Comparison of ENCODE assay signal across 8 cellular contexts in genomic region chr3:136753112-136753939, GRCh38. TPM values are rescaled to one million over a fixed set of nuclear protein-coding genes. Genes with fewer than 3 reads are reported as not detected.
DNase-seq lines count a peak whose midpoint lies in the region; ATAC-seq and TF ChIP-seq lines count a peak whose summit lies in the region.

No MANE protein-coding gene starts in this region.

- no peak for DNase-seq in GM13977 (ENCODE audit: low spot score)
- peak; percentile 13 to 14 for DNase-seq in fibroblast of lung (ENCODE audit: low read depth in 2 of 2)
- DNase-seq in ovary = no peak
- DNase-seq in NCI-H446 treated with DMSO at 0.1 percent for 48 hours (lab: John Stamatoyannopoulos, UW) = no peak
- no peak for DNase-seq in C1 segment of cervical spinal cord (lab: John Stamatoyannopoulos, UW)
- DNase-seq in GM19238 (ENCODE audit: insufficient read length, low spot score) = no peak

- ATAC-seq in SK-N-SH treated with all-trans-retinoic acid at 6 μM for 48 hours = peak; percentile 52

- peak overlapping the region; percentile 86 for H3K9ac ChIP-seq in fibroblast of lung (ENCODE audit: insufficient read depth, low read length)

- WGBS in ovary, 3 donors = 36 to 52% (median 42%) methylated on average over 13 of the region's 13 CpGs

- H3K27me3 ChIP-seq in ACC112 (ENCODE audit: insufficient read depth, low read length) (no peaks in the 10 kb centered on the region), fibroblast of lung (ENCODE audit: control insufficient read depth, insufficient read depth, low read length) (no peaks in the 10 kb centered on the region), ovary (no peaks in the 10 kb centered on the region)

- TF ChIP-seq CTCF in GM13977 (IDR thresholded peaks at IDR 0.05; ENCODE audit: extremely low read depth, insufficient read depth, missing control alignments) (peak; percentile 37), fibroblast of lung (conservative IDR thresholded peaks at IDR 0.05 in 1 of 2, IDR thresholded peaks at IDR 0.05 in 1 of 2; ENCODE audit: low read depth in 1 of 2, low read length in 2 of 2) (no peak), ovary (IDR thresholded peaks at IDR 0.05) (no peak)

- H3K4me2 ChIP-seq in fibroblast of lung (ENCODE audit: extremely low read depth, insufficient read depth, low read length) = peak overlapping the region; percentile 96

- TF ChIP-seq POLR2A in ovary (IDR thresholded peaks at IDR 0.05) = no peak

- H2AFZ ChIP-seq in ACC112 (ENCODE audit: low read length, unreplicated experiment) (peak overlapping the region; percentile 87), fibroblast of lung (ENCODE audit: low read length) (peak overlapping the region; percentile 94)

- H3K4me3 ChIP-seq in ACC112 (ENCODE audit: low read depth, low read length) (peak overlapping the region; percentile 77), fibroblast of lung (replicated peaks in 1 of 4; ENCODE audit: control extremely low read depth in 1 of 4, insufficient read depth in 1 of 4, low read depth in 3 of 4, low read length in 4 of 4) (peak overlapping the region; percentile 59 to 84 (median 72)), ovary (peak overlapping the region; percentile 49)

- H3K4me1 ChIP-seq in ACC112 (ENCODE audit: control insufficient read depth, insufficient read depth, low read length, unreplicated experiment) (peaks cover 24% of the 10 kb centered on the region), fibroblast of lung (ENCODE audit: control insufficient read depth, extremely low read depth, insufficient read depth, low read length) (peaks cover 10% of the 10 kb centered on the region), ovary (ENCODE audit: insufficient read depth) (peaks cover 4% of the 10 kb centered on the region)

- peaks cover 30% of the 10 kb centered on the region for H3K79me2 ChIP-seq in ACC112 (ENCODE audit: control insufficient read depth, insufficient read depth, low read length, unreplicated experiment)
- peaks cover 23% of the 10 kb centered on the region for H3K79me2 ChIP-seq in fibroblast of lung (ENCODE audit: control insufficient read depth, insufficient read depth, low read length)

- intact Hi-C loops in ovary (cut with DNase I) = loop anchor here in 3 of 4 donors (2.0 to 5.0 kb wide), 4 partner anchors 109 to 676 kb away; partner anchors contain the start of genes NCK1 (in 1 of the 3) and PCCB (in 1 of the 3)

- in situ Hi-C loops in GM13977 (cut with MboI; ENCODE audit: low pct_unique_long_range_greater_than_20kb, low sequenced_read_pairs, unreplicated experiment) = loop anchor here (10.0 kb wide), 1 partner anchor 679 kb away; no protein-coding TSS in a partner anchor

- H3K36me3 ChIP-seq in ACC112 (ENCODE audit: insufficient read depth, low read length) = no peaks in the 10 kb centered on the region
- no peaks in the 10 kb centered on the region for H3K36me3 ChIP-seq in fibroblast of lung (ENCODE audit: control insufficient read depth, insufficient read depth, low read length)
- H3K36me3 ChIP-seq in ovary = no peaks in the 10 kb centered on the region

- TF ChIP-seq EP300 in ovary (IDR thresholded peaks at IDR 0.05) = no peak

- H3K9me3 ChIP-seq in fibroblast of lung (ENCODE audit: control insufficient read depth, insufficient read depth, low read depth, low read length) (no peaks in the 10 kb centered on the region), ovary (no peaks in the 10 kb centered on the region)

- H4K20me1 ChIP-seq in fibroblast of lung (ENCODE audit: control insufficient read depth, extremely low read depth, insufficient read depth, low read length) = no peaks in the 10 kb centered on the region

- H3K27ac ChIP-seq in ACC112 (ENCODE audit: low read depth, low read length) (peak overlapping the region; percentile 95), fibroblast of lung (ENCODE audit: insufficient read depth, low read length) (peak overlapping the region; percentile 94), ovary (peak overlapping the region; percentile 90 to 100)

TF ChIP-seq in SK-N-SH treated with all-trans-retinoic acid at 6 μM for 48 hours, 23 proteins besides CTCF, POLR2A, EP300 and RAD21:
- TF ChIP-seq ARNTL (CRISPR knock-in tag; IDR thresholded peaks at IDR 0.05; ENCODE audit: borderline replicate concordance, low read depth) = no peak
- TF ChIP-seq ISL1 (CRISPR knock-in tag; IDR thresholded peaks at IDR 0.05) = no peak
- no peak for TF ChIP-seq ZFP3 (CRISPR knock-in tag; IDR thresholded peaks at IDR 0.05)
- TF ChIP-seq, protein P1, sequence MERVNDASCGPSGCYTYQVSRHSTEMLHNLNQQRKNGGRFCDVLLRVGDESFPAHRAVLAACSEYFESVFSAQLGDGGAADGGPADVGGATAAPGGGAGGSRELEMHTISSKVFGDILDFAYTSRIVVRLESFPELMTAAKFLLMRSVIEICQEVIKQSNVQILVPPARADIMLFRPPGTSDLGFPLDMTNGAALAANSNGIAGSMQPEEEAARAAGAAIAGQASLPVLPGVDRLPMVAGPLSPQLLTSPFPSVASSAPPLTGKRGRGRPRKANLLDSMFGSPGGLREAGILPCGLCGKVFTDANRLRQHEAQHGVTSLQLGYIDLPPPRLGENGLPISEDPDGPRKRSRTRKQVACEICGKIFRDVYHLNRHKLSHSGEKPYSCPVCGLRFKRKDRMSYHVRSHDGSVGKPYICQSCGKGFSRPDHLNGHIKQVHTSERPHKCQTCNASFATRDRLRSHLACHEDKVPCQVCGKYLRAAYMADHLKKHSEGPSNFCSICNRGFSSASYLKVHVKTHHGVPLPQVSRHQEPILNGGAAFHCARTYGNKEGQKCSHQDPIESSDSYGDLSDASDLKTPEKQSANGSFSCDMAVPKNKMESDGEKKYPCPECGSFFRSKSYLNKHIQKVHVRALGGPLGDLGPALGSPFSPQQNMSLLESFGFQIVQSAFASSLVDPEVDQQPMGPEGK (CRISPR knock-in tag; IDR thresholded peaks at IDR 0.05; ENCODE audit: borderline replicate concordance) = no peak
- TF ChIP-seq RARB (CRISPR knock-in tag; IDR thresholded peaks at IDR 0.05) = no peak
- no peak for TF ChIP-seq CSDC2 (CRISPR knock-in tag; IDR thresholded peaks at IDR 0.05)
- TF ChIP-seq ESRRG (CRISPR knock-in tag; IDR thresholded peaks at IDR 0.05) = no peak
- TF ChIP-seq PPARA (CRISPR knock-in tag; IDR thresholded peaks at IDR 0.05; ENCODE audit: borderline replicate concordance) = no peak
- no peak for TF ChIP-seq BACH2 (CRISPR knock-in tag; IDR thresholded peaks at IDR 0.05; ENCODE audit: borderline replicate concordance)
- TF ChIP-seq TCF4 (CRISPR knock-in tag; IDR thresholded peaks at IDR 0.05; ENCODE audit: borderline replicate concordance) = no peak
- no peak for TF ChIP-seq OSR1 (CRISPR knock-in tag; IDR thresholded peaks at IDR 0.05)
- TF ChIP-seq CSRNP3 (CRISPR knock-in tag; IDR thresholded peaks at IDR 0.05) = no peak
- no peak for TF ChIP-seq TOX (CRISPR knock-in tag; IDR thresholded peaks at IDR 0.05; ENCODE audit: borderline replicate concordance)
- no peak for TF ChIP-seq POU6F1 (CRISPR knock-in tag; IDR thresholded peaks at IDR 0.05; ENCODE audit: borderline replicate concordance, low read depth)

RNA-seq across cellular contexts. Expression of gene STAG1, which starts 1.1 kb away (rescaled TPM):
- total RNA-seq in fibroblast of lung = 38.6 and 48.0 TPM in 2 replicates
- 23.2 and 24.6 TPM in 2 replicates for polyA plus RNA-seq in fibroblast of lung
- polyA plus RNA-seq in fibroblast of lung (2012) = 15.1 and 17.6 TPM in 2 replicates
- 8.1 and 8.7 TPM in 2 replicates for polyA minus RNA-seq in fibroblast of lung (ENCODE audit: low replicate concordance)
- total RNA-seq in ovary = 10 to 100 TPM; 39.1 to 66.3 (median 57.5) TPM
- 10 to 100 TPM; 18.7 to 19.4 TPM for polyA plus RNA-seq in ovary

Comparison
In these comparisons a context has a peak if more than half of its experiments do, and no peak if none do; other contexts are left out.
1. DNase-seq: peak in fibroblast of lung (2 of 2); none in GM13977 (single experiment), ovary (0 of 5), NCI-H446 treated with DMSO at 0.1 percent for 48 hours (single experiment), C1 segment of cervical spinal cord (0 of 14) and GM19238 (single experiment).
2. Peak in every context shown above with its lines, with median percentiles within 50 percentile points of each other: H3K27ac ChIP-seq and H3K4me3 ChIP-seq.